In genomic region chr4:65668201-65669007, GRCh38 we compare ENCODE assay signal across 9 cellular contexts. TPM values are rescaled to one million over a fixed set of nuclear protein-coding genes. Genes with fewer than 3 reads are reported as not detected.
DNase-seq lines count a peak whose midpoint lies in the region; ATAC-seq and TF ChIP-seq lines count a peak whose summit lies in the region.
"Had no signal": no experiment of that assay in that cellular context is flagged by ENCODE, and none has a peak within 500 bp of the region (broad histone marks: within the 10 kb centered on the region; RNA-seq: fewer than 3 reads in every experiment).

No MANE protein-coding gene starts in this region.

- no peaks in the 10 kb centered on the region for H3K9me3 ChIP-seq in mesenchymal stem cell (ENCODE audit: control insufficient read depth, low read length)

- peak overlapping the region; percentile 99 for H3K4me2 ChIP-seq in mesenchymal stem cell (ENCODE audit: low read length, poor library complexity, severe bottlenecking)

- no peak for TF ChIP-seq CTCF in type B pancreatic cell (conservative IDR thresholded peaks at IDR 0.05)

- H3K27ac ChIP-seq in mesenchymal stem cell (ENCODE audit: low read length, poor library complexity, severe bottlenecking): no peak overlapping the region

- peak overlapping the region; percentile 30 for H2AFZ ChIP-seq in mesenchymal stem cell (ENCODE audit: low read depth, low read length)

- peaks cover 9% of the 10 kb centered on the region for H3K4me1 Mint-ChIP-seq in type B pancreatic cell (ENCODE audit: unreplicated experiment)

- no peak overlapping the region for H2BK15ac ChIP-seq in mesenchymal stem cell (ENCODE audit: low read depth, poor library complexity, severe bottlenecking)

- WGBS in mesenchymal stem cell: 2% methylated on average over 26 of the region's 32 CpGs

- H3K27me3 ChIP-seq in mesenchymal stem cell (ENCODE audit: control insufficient read depth in 1 of 2, insufficient read depth in 1 of 2, low read length in 2 of 2): peaks cover 0 to 44% of the 10 kb centered on the region in 2 experiments

- H3K23ac ChIP-seq in mesenchymal stem cell (ENCODE audit: low read length in 2 of 2): no peak overlapping the region

- H3K18ac ChIP-seq in mesenchymal stem cell (ENCODE audit: low read depth in 1 of 2, low read length in 2 of 2): no peak overlapping the region

- no peak overlapping the region for H4K91ac ChIP-seq in mesenchymal stem cell (ENCODE audit: low read length)

- peak overlapping the region in 1 of 2 experiments; percentile 41 for H3K14ac ChIP-seq in mesenchymal stem cell (ENCODE audit: low read length in 2 of 2)

- H3K4me1 ChIP-seq in mesenchymal stem cell (ENCODE audit: control insufficient read depth, insufficient read depth, low read depth, low read length): peaks cover 13% of the 10 kb centered on the region

- H3K9me3 Mint-ChIP-seq in type B pancreatic cell: no peaks in the 10 kb centered on the region
- H3K9me3 Mint-ChIP-seq: stimulated activated naive CD8-positive, alpha-beta T cell treated with anti-CD3 and anti-CD28 coated beads, Interleukin-15, Interleukin-2, amounts not matched to agents 100 ng/mL and 50 ng/mL, for 24 hours had no signal

- H3K27me3 Mint-ChIP-seq in type B pancreatic cell: peaks cover 80% of the 10 kb centered on the region

- ATAC-seq in GM18511 (IDR thresholded peaks at IDR 0.05; ENCODE audit: unreplicated experiment) (no peak), HG02623 (IDR thresholded peaks at IDR 0.05; ENCODE audit: unreplicated experiment) (no peak)

- H2AK5ac ChIP-seq in mesenchymal stem cell (ENCODE audit: low read length, severe bottlenecking): no peak overlapping the region

- H3K27ac Mint-ChIP-seq in type B pancreatic cell: no peak overlapping the region
- H3K27ac Mint-ChIP-seq: stimulated activated naive CD8-positive, alpha-beta T cell treated with anti-CD3 and anti-CD28 coated beads, Interleukin-15, Interleukin-2, amounts not matched to agents 100 ng/mL and 50 ng/mL, for 24 hours had no signal

- H3K9ac ChIP-seq in mesenchymal stem cell (ENCODE audit: low read length): peak overlapping the region; percentile 47

- H3K79me1 ChIP-seq in mesenchymal stem cell (replicated peaks; ENCODE audit: low read length, poor library complexity, severe bottlenecking): no peaks in the 10 kb centered on the region

- peak; percentile 34 for DNase-seq in DMS 273 (lab: John Stamatoyannopoulos, UW; ENCODE audit: unreplicated experiment)
- DNase-seq in DMS 273 treated with DMSO at 0.1 percent for 48 hours (lab: John Stamatoyannopoulos, UW): no peak
- peak; percentile 48 for DNase-seq in ecto neural progenitor cell (ENCODE audit: low spot score)
- peak; percentile 54 for DNase-seq in mesenchymal stem cell
- no peak for DNase-seq in type B pancreatic cell (ENCODE audit: extremely low spot score, unreplicated experiment)
- DNase-seq in DMS79 (lab: John Stamatoyannopoulos, UW): no peak

- no peaks in the 10 kb centered on the region for H3K36me3 ChIP-seq in mesenchymal stem cell (ENCODE audit: control insufficient read depth in 1 of 2, insufficient read depth in 2 of 2, low read depth in 1 of 2, low read length in 2 of 2)

- peak overlapping the region; percentile 86 for H3K4me3 Mint-ChIP-seq in type B pancreatic cell
- H3K4me3 Mint-ChIP-seq: stimulated activated naive CD8-positive, alpha-beta T cell treated with anti-CD3 and anti-CD28 coated beads, Interleukin-15, Interleukin-2, amounts not matched to agents 100 ng/mL and 50 ng/mL, for 24 hours had no signal

- H3K36me3 Mint-ChIP-seq in type B pancreatic cell: no peaks in the 10 kb centered on the region

- peak overlapping the region in 1 of 2 experiments; percentile 57 for H2BK12ac ChIP-seq in mesenchymal stem cell (ENCODE audit: low read length in 2 of 2)

- H3K4me3 ChIP-seq in mesenchymal stem cell (ENCODE audit: insufficient read depth in 1 of 2, low read depth in 1 of 2, low read length in 2 of 2): peak overlapping the region; percentile 55 to 84

- H4K8ac ChIP-seq in mesenchymal stem cell (ENCODE audit: low read length): no peak overlapping the region

- no peak overlapping the region for H2BK120ac ChIP-seq in mesenchymal stem cell (ENCODE audit: low read depth, low read length)

- peak overlapping the region in 1 of 2 experiments; percentile 43 for H3K4ac ChIP-seq in mesenchymal stem cell (ENCODE audit: low read depth in 1 of 2, low read length in 2 of 2)

- no peak overlapping the region for H2BK5ac ChIP-seq in mesenchymal stem cell (ENCODE audit: low read depth, low read length, poor library complexity, severe bottlenecking)

RNA-seq across cellular contexts. Expression of gene EPHA5, which starts 1.9 kb away (rescaled TPM):
- polyA plus RNA-seq in mesenchymal stem cell (2013, experiment 1 of 2): 1.1 TPM
- 1.1 TPM for polyA plus RNA-seq in mesenchymal stem cell (2013, experiment 2 of 2)
- total RNA-seq in type B pancreatic cell (ENCODE audit: low replicate concordance): 0.62 and 2.4 TPM in 2 replicates

Comparison
In these comparisons a context has a peak if more than half of its experiments do, and no peak if none do; other contexts are left out.
1. DNase-seq: peak in DMS 273 (single experiment), ecto neural progenitor cell (single experiment) and mesenchymal stem cell (single experiment); none in DMS 273 treated with DMSO at 0.1 percent for 48 hours (single experiment), type B pancreatic cell (single experiment) and DMS79 (single experiment).